In the genomic region with DNA sequence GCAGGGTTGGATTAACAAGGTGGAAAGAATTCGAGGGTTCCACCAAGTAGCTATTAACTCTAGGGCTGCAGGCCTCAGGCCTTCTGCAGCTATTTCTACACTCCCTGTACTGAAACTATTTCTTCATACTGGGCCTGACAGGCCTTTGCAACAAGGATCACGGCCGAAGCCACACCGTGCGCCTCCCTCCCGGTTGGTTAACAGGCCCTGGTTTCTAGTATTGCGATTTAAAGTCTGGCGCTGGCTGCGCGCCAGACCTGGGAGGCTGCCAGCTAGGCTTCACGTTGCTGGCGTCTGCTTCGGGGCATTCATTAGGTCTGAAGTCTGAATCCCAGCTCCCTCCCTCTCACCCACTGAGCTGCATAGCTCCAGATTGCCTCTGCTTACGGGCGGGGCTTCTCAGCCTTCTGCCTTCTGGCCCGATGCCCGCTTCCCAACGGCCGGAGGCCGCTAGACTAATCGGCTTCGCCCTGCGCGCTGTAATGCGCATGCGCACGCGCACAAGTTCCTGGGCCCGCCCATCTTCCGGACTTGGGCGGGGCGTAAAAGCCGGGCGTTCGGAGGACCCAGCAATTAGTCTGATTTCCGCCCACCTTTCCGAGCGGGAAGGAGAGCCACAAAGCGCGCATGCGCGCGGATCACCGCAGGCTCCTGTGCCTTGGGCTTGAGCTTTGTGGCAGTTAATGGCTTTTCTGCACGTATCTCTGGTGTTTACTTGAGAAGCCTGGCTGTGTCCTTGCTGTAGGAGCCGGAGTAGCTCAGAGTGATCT, we compare ENCODE assay signal across 8 cellular contexts. TPM values are rescaled to one million over a fixed set of nuclear protein-coding genes. Genes with fewer than 3 reads are reported as not detected.
DNase-seq lines count a peak whose midpoint lies in the region; ATAC-seq, FAIRE-seq and TF ChIP-seq lines count a peak whose summit lies in the region.

No MANE protein-coding gene starts in this region.

- no peaks in the 10 kb centered on the region for H3K27me3 ChIP-seq in right atrium auricular region
- no peaks in the 10 kb centered on the region for H3K27me3 ChIP-seq in psoas muscle (ENCODE audit: insufficient read depth in 3 of 3, low read length in 2 of 3)

- WGBS in psoas muscle, 3 donors, result 0 to 1% (median 1%) methylated on average over 37 to 46 of the region's 46 CpGs

- peaks cover 41% of the 10 kb centered on the region for H3K36me3 ChIP-seq in right atrium auricular region
- H3K36me3 ChIP-seq in psoas muscle (ENCODE audit: insufficient read depth in 1 of 2, low read depth in 1 of 2), result peaks cover 14 to 46% of the 10 kb centered on the region in 2 donors

- TF ChIP-seq CTCF in right atrium auricular region (IDR thresholded peaks at IDR 0.05), result no peak
- TF ChIP-seq CTCF in psoas muscle (IDR thresholded peaks at IDR 0.05), result no peak

- ATAC-seq in GM18498 (IDR thresholded peaks at IDR 0.05; ENCODE audit: unreplicated experiment) (peak; percentile 71), HG02938 (IDR thresholded peaks at IDR 0.05; ENCODE audit: unreplicated experiment) (peak; percentile 57), psoas muscle (peak; percentile 81 to 87 (median 83))

- DNase-seq in NCI-H187 (lab: John Stamatoyannopoulos, UW), result peak; percentile 98 to 99
- DNase-seq in T-helper 2 cell, result peak; percentile 82 to 96 (median 91)
- peak; percentile 78 to 99 (median 94) for DNase-seq in anterior cingulate cortex (lab: John Stamatoyannopoulos, UW)
- peak; percentile 98 for DNase-seq in right atrium auricular region (ENCODE audit: low spot score)
- DNase-seq in psoas muscle, result peak; percentile 97 to 100
- DNase-seq in urothelium cell line (ENCODE audit: low spot score), result peak; percentile 97

- peak overlapping the region; percentile 96 to 98 for H3K27ac ChIP-seq in right atrium auricular region
- H3K27ac ChIP-seq in psoas muscle, result peak overlapping the region; percentile 98

- intact Hi-C loops in psoas muscle (cut with DNase I), result loop anchor here (5.0 kb wide), 2 partner anchors 74 to 131 kb away; a partner anchor contains a TSS

- H3K4me3 ChIP-seq in right atrium auricular region, result peak overlapping the region; percentile 82 to 86
- H3K4me3 ChIP-seq in psoas muscle, result peak overlapping the region; percentile 79

- peaks cover 0 to 12% of the 10 kb centered on the region in 2 donors for H3K4me1 ChIP-seq in right atrium auricular region
- H3K4me1 ChIP-seq in psoas muscle, result peaks cover 25% of the 10 kb centered on the region

- peak; percentile 37 for FAIRE-seq in urothelium cell line (lab: Jason Lieb, UNC)

- H3K9me3 ChIP-seq in right atrium auricular region (no peaks in the 10 kb centered on the region), psoas muscle (no peaks in the 10 kb centered on the region)

RNA-seq across cellular contexts. Expression of a gene that starts 1.6 kb away (rescaled TPM):
- total RNA-seq in right atrium auricular region (100 to 1,000 TPM; 187 to 316 TPM), psoas muscle (100 to 1,000 TPM; 254 to 867 (median 701) TPM)
- 1,000 to 10,000 TPM in 2 of 3 donors, 100 to 1,000 TPM in 1; 903 to 1,038 (median 1,020) TPM for polyA plus RNA-seq in psoas muscle

RNA-seq across cellular contexts. Expression of a gene that starts 16.2 kb away (rescaled TPM):
- total RNA-seq in right atrium auricular region (under 1 TPM in 1 of 2 donors, not detected in 1; 0.47 TPM), psoas muscle (1 to 10 TPM in 2 of 4 donors, under 1 TPM in 1, not detected in 1; 0.64 to 3.0 (median 2.5) TPM)
- 1 to 10 TPM in 2 of 3 donors, not detected in 1; 2.3 to 4.0 TPM for polyA plus RNA-seq in psoas muscle

RNA-seq across cellular contexts. Expression of a gene that starts 59.7 kb away (rescaled TPM):
- total RNA-seq in right atrium auricular region (not detected), psoas muscle (not detected)
- under 1 TPM in 1 of 3 donors, not detected in 2; 0.03 TPM for polyA plus RNA-seq in psoas muscle

Comparison
In these comparisons a context has a peak if more than half of its experiments do, and no peak if none do; other contexts are left out.
1. Peak in every context shown above with its lines: DNase-seq, ATAC-seq, H3K4me3 ChIP-seq and H3K27ac ChIP-seq.